Comparison of ENCODE assay signal across 8 cellular contexts in genomic region chr6:150865406-150866146, GRCh38. TPM values are rescaled to one million over a fixed set of nuclear protein-coding genes. Genes with fewer than 3 reads are reported as not detected.
A peak's percentile ranks its signal among the peaks of the same experiment; 100 is the strongest.
DNase-seq lines count a peak whose midpoint lies in the region; ATAC-seq lines count a peak whose summit lies in the region.

Gene MTHFD1L (plus strand): TSS chr6:150865702. CDS start chr6:150865823, 121 bp downstream.

- peak within 1 kb of the TSS; percentile 97 for H2BK15ac ChIP-seq in mesenchymal stem cell (ENCODE audit: low read depth, poor library complexity, severe bottlenecking)

- no peaks in the 10 kb centered on the region for H3K27me3 ChIP-seq in mesenchymal stem cell (ENCODE audit: control insufficient read depth in 1 of 2, insufficient read depth in 1 of 2, low read length in 2 of 2)

- H3K9me3 Mint-ChIP-seq in effector memory CD8-positive, alpha-beta T cell = no peaks in the 10 kb centered on the region

- peak within 1 kb of the TSS in 1 of 2 experiments; percentile 94 for H2BK12ac ChIP-seq in mesenchymal stem cell (ENCODE audit: low read length in 2 of 2)

- H2AK5ac ChIP-seq in mesenchymal stem cell (ENCODE audit: low read length, severe bottlenecking) = no peak within 1 kb of the TSS

- DNase-seq in Ammon's horn (ENCODE audit: low spot score) (peak; percentile 65), NCI-H69 (lab: John Stamatoyannopoulos, UW) (peak; percentile 81), mesenchymal stem cell (peak; percentile 94)
- DNase-seq in activated CD8-positive, alpha-beta memory T cell treated with anti-CD3 and anti-CD28 coated beads for 24 hours = peak; percentile 91
- peak; percentile 53 to 63 (median 56) for DNase-seq in effector memory CD8-positive, alpha-beta T cell
- peak; percentile 71 for DNase-seq in stimulated activated CD8-positive, alpha-beta memory T cell treated with anti-CD3 and anti-CD28 coated beads, Interleukin-12 subunit alpha, Interleukin-12 subunit beta, amount 100 ng/mL, for 4 hours (ENCODE audit: low read depth)

- peak within 1 kb of the TSS in 1 of 2 experiments; percentile 98 for H3K23ac ChIP-seq in mesenchymal stem cell (ENCODE audit: low read length in 2 of 2)

- H3K18ac ChIP-seq in mesenchymal stem cell (ENCODE audit: low read depth in 1 of 2, low read length in 2 of 2) = peak within 1 kb of the TSS; percentile 96 to 99

- peak within 1 kb of the TSS; percentile 98 for H3K9ac ChIP-seq in mesenchymal stem cell (ENCODE audit: low read length)

- peaks cover 10 to 11% of the 10 kb centered on the region in 2 donors for H3K4me1 Mint-ChIP-seq in effector memory CD8-positive, alpha-beta T cell (ENCODE audit: low read depth in 2 of 2)

- peak within 1 kb of the TSS; percentile 79 for H4K8ac ChIP-seq in mesenchymal stem cell (ENCODE audit: low read length)

- peak within 1 kb of the TSS; percentile 92 for H2BK5ac ChIP-seq in mesenchymal stem cell (ENCODE audit: low read depth, low read length, poor library complexity, severe bottlenecking)

- peak within 1 kb of the TSS; percentile 72 for H2AFZ ChIP-seq in mesenchymal stem cell (ENCODE audit: low read depth, low read length)

- H3K79me1 ChIP-seq in mesenchymal stem cell (replicated peaks; ENCODE audit: low read length, poor library complexity, severe bottlenecking) = no peaks in the 10 kb centered on the region

- no peaks in the 10 kb centered on the region for H3K9me3 ChIP-seq in mesenchymal stem cell (ENCODE audit: control insufficient read depth, low read length)

- WGBS in mesenchymal stem cell = under 1% methylated on average over 58 of the region's 82 CpGs

- H2BK120ac ChIP-seq in mesenchymal stem cell (ENCODE audit: low read depth, low read length) = peak within 1 kb of the TSS; percentile 90

- H3K36me3 Mint-ChIP-seq in effector memory CD8-positive, alpha-beta T cell (ENCODE audit: insufficient read depth) = peaks cover 17% of the 10 kb centered on the region

- peak within 1 kb of the TSS; percentile 89 to 96 for H3K4ac ChIP-seq in mesenchymal stem cell (ENCODE audit: low read depth in 1 of 2, low read length in 2 of 2)

- peak within 1 kb of the TSS; percentile 93 for H4K91ac ChIP-seq in mesenchymal stem cell (ENCODE audit: low read length)

- H3K4me3 Mint-ChIP-seq in effector memory CD8-positive, alpha-beta T cell = peak within 1 kb of the TSS; percentile 87 to 92

- peak; percentile 78 for ATAC-seq in GM18873 (IDR thresholded peaks at IDR 0.05; ENCODE audit: low FRiP score, unreplicated experiment)
- peak; percentile 77 for ATAC-seq in HG03108 (IDR thresholded peaks at IDR 0.05; ENCODE audit: unreplicated experiment)
- peak; percentile 77 for ATAC-seq in effector memory CD8-positive, alpha-beta T cell (replicated peaks)

- H3K27me3 Mint-ChIP-seq in effector memory CD8-positive, alpha-beta T cell = peaks cover 22 to 28% of the 10 kb centered on the region in 2 donors

- peak within 1 kb of the TSS in 1 of 2 experiments; percentile 90 for H3K14ac ChIP-seq in mesenchymal stem cell (ENCODE audit: low read length in 2 of 2)

- peak within 1 kb of the TSS; percentile 88 to 90 for H3K4me3 ChIP-seq in mesenchymal stem cell (ENCODE audit: insufficient read depth in 1 of 2, low read depth in 1 of 2, low read length in 2 of 2)

- H3K27ac Mint-ChIP-seq in effector memory CD8-positive, alpha-beta T cell = peak within 1 kb of the TSS; percentile 38

- peak within 1 kb of the TSS; percentile 86 for H3K4me2 ChIP-seq in mesenchymal stem cell (ENCODE audit: low read length, poor library complexity, severe bottlenecking)

- no peaks in the 10 kb centered on the region for H3K36me3 ChIP-seq in mesenchymal stem cell (ENCODE audit: control insufficient read depth in 1 of 2, insufficient read depth in 2 of 2, low read depth in 1 of 2, low read length in 2 of 2)

- H3K27ac ChIP-seq in mesenchymal stem cell (ENCODE audit: low read length, poor library complexity, severe bottlenecking) = peak within 1 kb of the TSS; percentile 84

- peaks cover 5% of the 10 kb centered on the region for H3K4me1 ChIP-seq in mesenchymal stem cell (ENCODE audit: control insufficient read depth, insufficient read depth, low read depth, low read length)

RNA-seq across cellular contexts. Expression of gene MTHFD1L, which starts in this region (rescaled TPM):
- polyA plus RNA-seq in mesenchymal stem cell (2013, experiment 1 of 2) = 30.8 TPM
- polyA plus RNA-seq in mesenchymal stem cell (2013, experiment 2 of 2) = 33.1 TPM

Comparison
In these comparisons a context has a peak if more than half of its experiments do, and no peak if none do; other contexts are left out.
1. Peak in every context shown above with its lines: DNase-seq, ATAC-seq, H3K4me3 ChIP-seq and H3K27ac ChIP-seq.